Comparison of ENCODE assay signal across 8 cellular contexts in the genomic region with DNA sequence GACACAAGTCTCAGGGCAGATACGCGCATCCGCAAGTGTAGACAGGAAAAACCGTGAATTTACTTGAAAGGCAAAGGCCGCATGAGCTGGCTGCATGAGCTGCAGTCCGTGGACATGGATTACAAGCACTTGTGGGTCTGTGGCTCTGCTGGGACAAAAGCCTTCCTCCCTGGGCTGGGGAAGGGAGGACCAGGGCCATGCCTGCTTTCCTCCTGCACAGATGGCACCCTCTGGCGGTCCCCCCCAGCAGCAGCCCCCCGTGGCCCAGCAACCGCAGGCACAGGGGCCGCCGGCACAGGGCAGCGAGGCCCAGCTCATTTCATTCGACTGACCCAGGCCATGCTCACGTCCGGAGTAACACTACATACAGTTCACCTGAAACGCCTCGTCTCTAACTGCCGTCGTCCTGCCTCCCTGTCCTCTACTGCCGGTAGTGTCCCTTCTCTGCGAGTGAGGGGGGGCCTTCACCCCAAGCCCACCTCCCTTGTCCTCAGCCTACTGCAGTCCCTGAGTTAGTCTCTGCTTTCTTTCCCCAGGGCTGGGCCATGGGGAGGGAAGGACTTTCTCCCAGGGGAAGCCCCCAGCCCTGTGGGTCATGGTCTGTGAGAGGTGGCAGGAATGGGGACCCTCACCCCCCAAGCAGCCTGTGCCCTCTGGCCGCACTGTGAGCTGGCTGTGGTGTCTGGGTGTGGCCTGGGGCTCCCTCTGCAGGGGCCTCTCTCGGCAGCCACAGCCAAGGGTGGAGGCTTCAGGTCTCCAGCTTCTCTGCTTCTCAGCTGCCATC. TPM values are rescaled to one million over a fixed set of nuclear protein-coding genes. Genes with fewer than 3 reads are reported as not detected.
DNase-seq lines count a peak whose midpoint lies in the region; ATAC-seq and TF ChIP-seq lines count a peak whose summit lies in the region.

No MANE protein-coding gene starts in this region.

- peaks cover 19% of the 10 kb centered on the region for H3K36me3 Mint-ChIP-seq in progenitor cell of endocrine pancreas (ENCODE audit: insufficient read depth)

- peaks cover 9% of the 10 kb centered on the region for H3K4me1 Mint-ChIP-seq in progenitor cell of endocrine pancreas (ENCODE audit: low read depth)

- H3K36me3 ChIP-seq in duodenal mucosa (ENCODE audit: control insufficient read depth in 1 of 2, insufficient read depth in 2 of 2, low read length in 2 of 2) (peaks cover 24 to 61% of the 10 kb centered on the region in 2 donors), adrenal gland (replicated peaks in 1 of 2) (peaks cover 0 to 63% of the 10 kb centered on the region in 2 donors), aorta (ENCODE audit: control insufficient read depth in 1 of 2, insufficient read depth in 2 of 2, low read length in 1 of 2) (no peaks in the 10 kb centered on the region)

- H3K9ac ChIP-seq in duodenal mucosa (ENCODE audit: low read depth in 1 of 2, low read length in 2 of 2): peak overlapping the region; percentile 96 to 99

- H3K27me3 Mint-ChIP-seq in progenitor cell of endocrine pancreas: no peaks in the 10 kb centered on the region

- no peak overlapping the region for H3K27ac ChIP-seq in duodenal mucosa (ENCODE audit: low read depth, low read length)
- peak overlapping the region in 2 of 5 donors; percentile 92 to 96 for H3K27ac ChIP-seq in adrenal gland
- H3K27ac ChIP-seq in aorta (ENCODE audit: low read depth in 1 of 2, low read length in 2 of 2): no peak overlapping the region

- no peak overlapping the region for H3K27ac Mint-ChIP-seq in progenitor cell of endocrine pancreas

- no peaks in the 10 kb centered on the region for H3K9me3 Mint-ChIP-seq in progenitor cell of endocrine pancreas (ENCODE audit: low read depth)

- H3K4me3 ChIP-seq in GM08714 (ENCODE audit: low read length) (peak overlapping the region; percentile 95), NB4 (ENCODE audit: low read depth, low read length) (peak overlapping the region; percentile 95), duodenal mucosa (ENCODE audit: low read depth in 1 of 2, low read length in 2 of 2) (peak overlapping the region; percentile 92 to 97), adrenal gland (peak overlapping the region in 1 of 4 donors; percentile 68), aorta (ENCODE audit: low read length in 2 of 2) (no peak overlapping the region)

- no peak for ATAC-seq in aorta (ENCODE audit: low FRiP score)
- ATAC-seq in HG03108 (IDR thresholded peaks at IDR 0.05; ENCODE audit: unreplicated experiment): no peak

- H3K9me3 ChIP-seq in duodenal mucosa (ENCODE audit: control insufficient read depth in 1 of 2, low read length in 2 of 2) (no peaks in the 10 kb centered on the region), adrenal gland (replicated peaks in 1 of 3) (no peaks in the 10 kb centered on the region), aorta (ENCODE audit: control insufficient read depth, low read length) (no peaks in the 10 kb centered on the region)

- H3K4me1 ChIP-seq in duodenal mucosa (ENCODE audit: control insufficient read depth in 1 of 2, insufficient read depth in 2 of 2, low read length in 2 of 2) (peaks cover 26 to 34% of the 10 kb centered on the region in 2 donors), adrenal gland (replicated peaks in 1 of 2) (peaks cover 19 to 27% of the 10 kb centered on the region in 2 donors), aorta (ENCODE audit: control insufficient read depth in 1 of 2, insufficient read depth in 2 of 2, low read length in 2 of 2) (no peaks in the 10 kb centered on the region)

- intact Hi-C loops in adrenal gland (cut with DNase I) (no loop called here), aorta (cut with DNase I) (loop anchor here in 1 of 2 donors (2.0 kb wide), 1 partner anchor 35 kb away; a partner anchor contains a TSS)

- DNase-seq in NB4 (ENCODE audit: low read depth) (peak; percentile 57), progenitor cell of endocrine pancreas (ENCODE audit: low spot score, unreplicated experiment) (no peak), adrenal gland (no peak), GM19240 (ENCODE audit: insufficient read length, low spot score) (no peak), aorta (no peak)

- peak overlapping the region; percentile 93 for H3K4me3 Mint-ChIP-seq in progenitor cell of endocrine pancreas (ENCODE audit: low read depth)

- WGBS in adrenal gland, 4 donors: 59 to 69% (median 65%) methylated on average over 15 to 23 of the region's 23 CpGs
- WGBS in aorta, 2 donors: 71 to 75% methylated on average over 23 of the region's 23 CpGs

- TF ChIP-seq CTCF in NB4 (IDR thresholded peaks at IDR 0.05; ENCODE audit: low read depth, low read length) (peak; percentile 22), progenitor cell of endocrine pancreas (IDR thresholded peaks at IDR 0.05; ENCODE audit: unreplicated experiment) (no peak), adrenal gland (IDR thresholded peaks at IDR 0.05) (no peak)

- TF ChIP-seq POLR2A in NB4 (IDR thresholded peaks at IDR 0.05; ENCODE audit: extremely low read depth, insufficient read length) (no peak), adrenal gland (IDR thresholded peaks at IDR 0.05) (no peak)

- H3K27me3 ChIP-seq in duodenal mucosa (ENCODE audit: control insufficient read depth in 1 of 2, insufficient read depth in 2 of 2, low read length in 2 of 2) (no peaks in the 10 kb centered on the region), adrenal gland (no peaks in the 10 kb centered on the region), aorta (ENCODE audit: control insufficient read depth in 1 of 2, insufficient read depth in 2 of 2, low read length in 1 of 2) (no peaks in the 10 kb centered on the region)

RNA-seq across cellular contexts. Expression of a gene that starts 1.7 kb away (rescaled TPM):
- total RNA-seq in progenitor cell of endocrine pancreas: 63.6 and 63.9 TPM in 2 replicates
- 10 to 100 TPM; 55.8 to 98.8 (median 85.6) TPM for total RNA-seq in adrenal gland
- 100 to 1,000 TPM in 2 of 3 donors, 10 to 100 TPM in 1; 60.7 to 159 (median 141) TPM for polyA plus RNA-seq in adrenal gland
- 10 to 100 TPM; 21.1 to 27.1 TPM for total RNA-seq in aorta
- polyA plus RNA-seq in aorta: 10 to 100 TPM; 40.1 to 57.7 TPM

RNA-seq across cellular contexts. Expression of a gene that starts 10.6 kb away (rescaled TPM):
- total RNA-seq in progenitor cell of endocrine pancreas: 36.9 and 40.9 TPM in 2 replicates
- total RNA-seq in adrenal gland: 10 to 100 TPM in 7 of 8 donors, 1 to 10 TPM in 1; 8.8 to 36.1 (median 20.5) TPM
- 10 to 100 TPM in 2 of 3 donors, 1 to 10 TPM in 1; 3.5 to 33.1 (median 29.2) TPM for polyA plus RNA-seq in adrenal gland
- total RNA-seq in aorta: 1 to 10 TPM; 2.1 to 3.0 TPM
- polyA plus RNA-seq in aorta: 1 to 10 TPM; 2.9 to 6.4 TPM

RNA-seq across cellular contexts. Expression of a gene that starts 17.7 kb away (rescaled TPM):
- total RNA-seq in progenitor cell of endocrine pancreas (127 and 141 TPM in 2 replicates), adrenal gland (100 to 1,000 TPM in 3 of 8 donors, 10 to 100 TPM in 5; 84.5 to 167 (median 95.7) TPM), aorta (10 to 100 TPM; 88.1 to 88.7 TPM)
- polyA plus RNA-seq in adrenal gland (100 to 1,000 TPM; 130 to 384 (median 300) TPM), aorta (100 to 1,000 TPM in 1 of 2 donors, 10 to 100 TPM in 1; 49.1 to 277 TPM)

RNA-seq across cellular contexts. Expression of a gene that starts 17.9 kb away (rescaled TPM):
- 42.1 TPM in 2 replicates for total RNA-seq in progenitor cell of endocrine pancreas
- 10 to 100 TPM; 22.2 to 40.3 (median 29.7) TPM for total RNA-seq in adrenal gland
- 100 to 1,000 TPM in 1 of 3 donors, 10 to 100 TPM in 2; 18.5 to 105 (median 79.8) TPM for polyA plus RNA-seq in adrenal gland
- 10 to 100 TPM; 20.5 to 29.7 TPM for total RNA-seq in aorta
- polyA plus RNA-seq in aorta: 10 to 100 TPM; 38.4 to 87.4 TPM

RNA-seq across cellular contexts. Expression of a gene that starts 34.9 kb away (rescaled TPM):
- total RNA-seq in progenitor cell of endocrine pancreas (24.8 and 26.6 TPM in 2 replicates), adrenal gland (10 to 100 TPM in 7 of 8 donors, 1 to 10 TPM in 1; 7.5 to 23.5 (median 15.9) TPM), aorta (10 to 100 TPM; 13.0 to 13.4 TPM)
- polyA plus RNA-seq in adrenal gland (10 to 100 TPM; 12.6 to 46.0 (median 15.0) TPM), aorta (10 to 100 TPM in 1 of 2 donors, 1 to 10 TPM in 1; 7.9 to 13.7 TPM)

Comparison
In these comparisons a context has a peak if more than half of its experiments do, and no peak if none do; other contexts are left out.
1. H3K4me3 ChIP-seq: peak in GM08714 (single experiment), NB4 (single experiment) and duodenal mucosa (2 of 2); none in aorta (0 of 2).